Comparison of ENCODE assay signal across 22 cellular contexts in the genomic region with DNA sequence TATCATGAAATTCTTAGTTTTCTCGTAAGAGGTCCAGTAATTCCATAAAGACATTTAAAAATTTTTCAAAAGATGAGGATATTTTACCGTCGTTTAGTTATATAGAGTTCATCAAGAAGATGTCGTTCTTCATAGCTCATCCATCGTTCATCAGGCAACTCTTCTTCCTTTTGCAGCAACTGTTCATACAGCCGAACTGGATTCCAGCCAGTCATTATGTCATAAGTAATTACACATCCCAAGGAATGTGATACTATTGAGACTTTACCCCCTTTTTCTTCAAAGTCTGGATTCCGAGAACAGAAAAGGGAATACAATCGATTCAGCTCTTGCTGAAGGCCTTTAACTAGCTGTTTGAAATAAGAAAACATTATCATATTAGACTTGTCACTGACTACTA.
DNase-seq lines count a peak whose midpoint lies in the region; ATAC-seq and TF ChIP-seq lines count a peak whose summit lies in the region.
"Had no signal": no experiment of that assay in that cellular context is flagged by ENCODE, and none has a peak within 500 bp of the region (broad histone marks: within the 10 kb centered on the region; RNA-seq: fewer than 3 reads in every experiment).

No MANE protein-coding gene starts in this region.

- POLR2A ChIA-PET in activated CD4-positive, alpha-beta T cell treated with anti-CD3 and anti-CD28 coated beads, Interleukin-2, amount 10 ng/mL, durations not matched to agents 7 days and 5 days (lab: Charles Lee): no interaction called here

- CTCF ChIA-PET in activated CD4-positive, alpha-beta T cell treated with anti-CD3 and anti-CD28 coated beads, Interleukin-2, amount 10 ng/mL, durations not matched to agents 7 days and 5 days (lab: Charles Lee): no interaction called here

- H3K36me3 Mint-ChIP-seq in activated CD4-positive, alpha-beta T cell treated with anti-CD3 and anti-CD28 coated beads, Interleukin-2, amount 10 ng/mL, durations not matched to agents 7 days and 5 days (ENCODE audit: low read depth): peaks cover 29% of the 10 kb centered on the region

- no peak overlapping the region for H3K4me3 ChIP-seq in astrocyte of the spinal cord (ENCODE audit: low read depth, low read length)
- H3K4me3 ChIP-seq: body of pancreas, transverse colon had no signal

- no peak for ATAC-seq in GM21367 (IDR thresholded peaks at IDR 0.05; ENCODE audit: unreplicated experiment)
- ATAC-seq: activated CD8-positive, alpha-beta memory T cell treated with anti-CD3 and anti-CD28 coated beads, Interleukin-2, amount 10 ng/mL, durations not matched to agents 7 days and 5 days; body of pancreas; SK-N-SH treated with all-trans-retinoic acid at 6 μM for 48 hours; stimulated activated naive CD8-positive, alpha-beta T cell treated with anti-CD3 and anti-CD28 coated beads, Interleukin-15, amount 100 ng/mL, for 72 hours had no signal

- no peaks in the 10 kb centered on the region for H3K27me3 Mint-ChIP-seq in activated CD4-positive, alpha-beta T cell treated with anti-CD3 and anti-CD28 coated beads, Interleukin-2, amount 10 ng/mL, durations not matched to agents 7 days and 5 days
- H3K27me3 Mint-ChIP-seq: activated CD8-positive, alpha-beta memory T cell treated with anti-CD3 and anti-CD28 coated beads, Interleukin-2, amount 10 ng/mL, durations not matched to agents 7 days and 5 days; activated naive CD8-positive, alpha-beta T cell; CD4-positive, alpha-beta T cell; dendritic cell treated with granulocyte-macrophage colony-stimulating factor and Interleukin-4, amounts not matched to agents 40 ng/mL and 50 ng/mL, for 4 days; progenitor cell of endocrine pancreas; stimulated activated naive CD8-positive, alpha-beta T cell treated with anti-CD3 and anti-CD28 coated beads, Interleukin-15, amount 100 ng/mL, for 72 hours had no signal

- DNase-seq in GM03348 (ENCODE audit: low spot score) (peak; percentile 13), astrocyte of the spinal cord (ENCODE audit: low read depth, low spot score) (peak; percentile 29), fibroblast of the conjunctiva (ENCODE audit: low read depth) (peak; percentile 8), putamen (ENCODE audit: low spot score) (peak; percentile 5), SW 1271 (lab: John Stamatoyannopoulos, UW) (no peak), nucleus accumbens (lab: John Stamatoyannopoulos, UW) (no peak)
- DNase-seq in activated CD4-positive, alpha-beta T cell treated with anti-CD3 and anti-CD28 coated beads, Interleukin-2, amount 10 ng/mL, durations not matched to agents 7 days and 5 days: no peak
- DNase-seq: activated CD4-positive, alpha-beta T cell treated with anti-CD3 and anti-CD28 coated beads for 1 hour; activated CD8-positive, alpha-beta memory T cell treated with anti-CD3 and anti-CD28 coated beads, Interleukin-2, amount 10 ng/mL, durations not matched to agents 7 days and 5 days; body of pancreas; CD4-positive, alpha-beta T cell; NCI-H524; nephron progenitor cell; RPMI8226; stimulated activated CD4-positive, alpha-beta T cell treated with anti-CD3 and anti-CD28 coated beads, Interleukin-4, amount 100 ng/mL, for 1 hour; stimulated activated naive CD8-positive, alpha-beta T cell treated with anti-CD3 and anti-CD28 coated beads, Interleukin-15, amount 100 ng/mL, for 72 hours; transverse colon had no signal

- in situ Hi-C loops in astrocyte of the spinal cord (cut with HindIII; ENCODE audit: low sequenced_read_pairs): no loop called here

- no peak overlapping the region for H3K4me3 Mint-ChIP-seq in activated CD4-positive, alpha-beta T cell treated with anti-CD3 and anti-CD28 coated beads, Interleukin-2, amount 10 ng/mL, durations not matched to agents 7 days and 5 days
- H3K4me3 Mint-ChIP-seq: activated CD8-positive, alpha-beta memory T cell treated with anti-CD3 and anti-CD28 coated beads, Interleukin-2, amount 10 ng/mL, durations not matched to agents 7 days and 5 days; activated naive CD8-positive, alpha-beta T cell; CD4-positive, alpha-beta T cell; dendritic cell treated with granulocyte-macrophage colony-stimulating factor and Interleukin-4, amounts not matched to agents 40 ng/mL and 50 ng/mL, for 4 days; nephron progenitor cell; stimulated activated naive CD8-positive, alpha-beta T cell treated with anti-CD3 and anti-CD28 coated beads, Interleukin-15, amount 100 ng/mL, for 72 hours had no signal

- no peak overlapping the region for H3K27ac Mint-ChIP-seq in activated CD4-positive, alpha-beta T cell treated with anti-CD3 and anti-CD28 coated beads, Interleukin-2, amount 10 ng/mL, durations not matched to agents 7 days and 5 days
- H3K27ac Mint-ChIP-seq: activated CD8-positive, alpha-beta memory T cell treated with anti-CD3 and anti-CD28 coated beads, Interleukin-2, amount 10 ng/mL, durations not matched to agents 7 days and 5 days; CD4-positive, alpha-beta T cell; dendritic cell treated with granulocyte-macrophage colony-stimulating factor and Interleukin-4, amounts not matched to agents 40 ng/mL and 50 ng/mL, for 4 days; nephron progenitor cell; progenitor cell of endocrine pancreas had no signal

- H3K4me1 Mint-ChIP-seq in activated CD4-positive, alpha-beta T cell treated with anti-CD3 and anti-CD28 coated beads, Interleukin-2, amount 10 ng/mL, durations not matched to agents 7 days and 5 days: peaks cover 3% of the 10 kb centered on the region
- H3K4me1 Mint-ChIP-seq: nephron progenitor cell had no signal

- TF ChIP-seq CTCF in astrocyte of the spinal cord (IDR thresholded peaks at IDR 0.05; ENCODE audit: low read depth, low read length): no peak

- no peaks in the 10 kb centered on the region for H3K9me3 Mint-ChIP-seq in activated CD4-positive, alpha-beta T cell treated with anti-CD3 and anti-CD28 coated beads, Interleukin-2, amount 10 ng/mL, durations not matched to agents 7 days and 5 days
- H3K9me3 Mint-ChIP-seq: CD4-positive, alpha-beta T cell; dendritic cell treated with granulocyte-macrophage colony-stimulating factor and Interleukin-4, amounts not matched to agents 40 ng/mL and 50 ng/mL, for 4 days; nephron progenitor cell; stimulated activated naive CD8-positive, alpha-beta T cell treated with anti-CD3 and anti-CD28 coated beads, Interleukin-15, amount 100 ng/mL, for 72 hours had no signal

Comparison
In these comparisons a context has a peak if more than half of its experiments do, and no peak if none do; other contexts are left out.
1. DNase-seq: peak in GM03348 (single experiment), astrocyte of the spinal cord (single experiment), fibroblast of the conjunctiva (single experiment) and putamen (single experiment); none in activated CD4-positive, alpha-beta T cell treated with anti-CD3 and anti-CD28 coated beads, Interleukin-2, amount 10 ng/mL, durations not matched to agents 7 days and 5 days (single experiment), SW 1271 (0 of 2) and nucleus accumbens (0 of 56).